ENCODE assay signal across 15 cellular contexts in the genomic region with DNA sequence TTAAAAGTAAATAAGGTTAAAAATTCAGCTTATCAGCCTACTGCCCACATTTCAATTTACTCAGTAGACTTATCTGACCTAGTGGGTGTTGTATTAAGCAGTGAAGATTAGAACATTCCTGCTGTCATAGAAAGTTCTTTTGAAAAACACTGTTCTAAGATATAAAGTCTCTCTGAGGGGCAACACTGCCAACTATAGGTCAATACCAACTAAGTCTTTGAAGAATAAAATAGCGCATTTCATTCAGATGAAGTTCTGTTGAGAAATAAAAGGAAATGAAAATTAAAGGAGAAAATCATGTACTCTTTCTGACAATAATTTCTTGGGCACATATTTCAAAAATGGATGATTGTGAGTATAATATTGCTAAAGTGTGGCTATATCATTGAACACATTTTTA.
DNase-seq lines count a peak whose midpoint lies in the region; ATAC-seq and TF ChIP-seq lines count a peak whose summit lies in the region.
"Had no signal": no experiment of that assay in that cellular context is flagged by ENCODE, and none has a peak within 500 bp of the region (broad histone marks: within the 10 kb centered on the region; RNA-seq: fewer than 3 reads in every experiment).

No MANE protein-coding gene starts in this region.

- H3K9me2 ChIP-seq in GM23338 (ENCODE audit: insufficient read depth) (no peaks in the 10 kb centered on the region), OCI-LY7 (ENCODE audit: insufficient read depth, low read length) (no peaks in the 10 kb centered on the region)

- CTCF ChIA-PET in OCI-LY7 (lab: Charles Lee; ENCODE audit: unreplicated experiment), result no interaction called here

- H3K79me2 ChIP-seq in GM23338 (replicated peaks; ENCODE audit: insufficient read depth) (no peaks in the 10 kb centered on the region), OCI-LY7 (ENCODE audit: insufficient read depth, low read depth, low read length) (no peaks in the 10 kb centered on the region), neural progenitor cell (ENCODE audit: low read depth) (no peaks in the 10 kb centered on the region)

- no peak overlapping the region for H2AFZ ChIP-seq in GM23338
- H2AFZ ChIP-seq in OCI-LY7 (ENCODE audit: low read length), result no peak overlapping the region
- no peak overlapping the region for H2AFZ ChIP-seq in neural progenitor cell (replicated peaks)

- H3K36me3 ChIP-seq in GM23338 (ENCODE audit: insufficient read depth), result no peaks in the 10 kb centered on the region
- no peaks in the 10 kb centered on the region for H3K36me3 ChIP-seq in OCI-LY7 (ENCODE audit: insufficient read depth, low read length)
- no peaks in the 10 kb centered on the region for H3K36me3 ChIP-seq in endodermal cell (ENCODE audit: control insufficient read depth, insufficient read depth, low read length)
- no peaks in the 10 kb centered on the region for H3K36me3 ChIP-seq in neural progenitor cell
- no peaks in the 10 kb centered on the region for H3K36me3 ChIP-seq in spleen
- H3K36me3 ChIP-seq: BE2C, HAP-1 had no signal

- H3K9me3 ChIP-seq in OCI-LY7 (ENCODE audit: low read length) (no peaks in the 10 kb centered on the region), endodermal cell (ENCODE audit: control insufficient read depth, low read length) (no peaks in the 10 kb centered on the region), neural progenitor cell (ENCODE audit: low read depth) (no peaks in the 10 kb centered on the region), spleen (peaks cover 0 to 5% (median 0%) of the 10 kb centered on the region in 8 donors)
- H3K9me3 ChIP-seq: BE2C, HAP-1 had no signal

- no peaks in the 10 kb centered on the region for H3K27me3 ChIP-seq in GM23338 (ENCODE audit: insufficient read depth)
- no peaks in the 10 kb centered on the region for H3K27me3 ChIP-seq in endodermal cell (ENCODE audit: control insufficient read depth, insufficient read depth, low read length, poor library complexity, severe bottlenecking)
- no peaks in the 10 kb centered on the region for H3K27me3 ChIP-seq in neural progenitor cell
- H3K27me3 ChIP-seq in spleen (replicated peaks in 1 of 7), result no peaks in the 10 kb centered on the region
- H3K27me3 ChIP-seq: BE2C had no signal

- 79 to 83% methylated on average over 1 of the region's 1 CpG for WGBS in endodermal cell (ENCODE audit: insufficient coverage in 1 of 2, insufficient read length in 1 of 2), 2 experiments
- 81 to 93% (median 85%) methylated on average over 1 of the region's 1 CpG for WGBS in spleen, 5 donors

- DNase-seq in GM23338 (ENCODE audit: low spot score), result peak; percentile 41
- DNase-seq in OCI-LY7 (ENCODE audit: low spot score), result no peak
- DNase-seq in endodermal cell, result no peak
- DNase-seq in neural progenitor cell (ENCODE audit: low spot score), result peak; percentile 6
- no peak for DNase-seq in stimulated activated CD4-positive, alpha-beta T cell treated with anti-CD3 and anti-CD28 coated beads, Interleukin-2, amount 100 ng/mL, for 48 hours
- no peak for DNase-seq in spleen
- DNase-seq in T-helper 2 cell treated with Interferon-gamma antibody and Interleukin-4, amounts not matched to agents 5 μg/mL and 100 μg/mL, for 36 hours (ENCODE audit: low spot score), result no peak
- DNase-seq: BE2C; CD8-positive, alpha-beta T cell; Karpas-422; NCI-H1417; NCI-H1930; NCI-H2171; NCI-H82 had no signal

- intact Hi-C loops in OCI-LY7 (cut with micrococcal nuclease; ENCODE audit: unreplicated experiment) (no loop called here), spleen (cut with DNase I; ENCODE audit: low total_unique reads) (no loop called here)

- no TSS peak for BruUV-seq in OCI-LY7 (replicated peaks; lab: Mats Ljungman, UMichigan)

- H3K4me1 Mint-ChIP-seq in GM23338 (no peaks in the 10 kb centered on the region), endodermal cell (peaks cover 23% of the 10 kb centered on the region), neural progenitor cell (no peaks in the 10 kb centered on the region)
- H3K4me1 Mint-ChIP-seq in T-helper 2 cell treated with Interferon-gamma antibody and Interleukin-4, amounts not matched to agents 5 μg/mL and 100 μg/mL, for 36 hours (ENCODE audit: low read depth), result no peaks in the 10 kb centered on the region

- H3K27ac Mint-ChIP-seq in GM23338, result no peak overlapping the region
- H3K27ac Mint-ChIP-seq in endodermal cell, result no peak overlapping the region
- H3K27ac Mint-ChIP-seq in neural progenitor cell, result no peak overlapping the region
- H3K27ac Mint-ChIP-seq in T-helper 2 cell treated with Interferon-gamma antibody and Interleukin-4, amounts not matched to agents 5 μg/mL and 100 μg/mL, for 36 hours, result no peak overlapping the region
- H3K27ac Mint-ChIP-seq: CD8-positive, alpha-beta T cell had no signal

- H3K27me3 Mint-ChIP-seq in GM23338 (ENCODE audit: insufficient read depth, low read depth, poor library complexity), result no peaks in the 10 kb centered on the region
- no peaks in the 10 kb centered on the region for H3K27me3 Mint-ChIP-seq in endodermal cell (ENCODE audit: insufficient read depth)
- no peaks in the 10 kb centered on the region for H3K27me3 Mint-ChIP-seq in neural progenitor cell (ENCODE audit: insufficient read depth, low read depth)
- no peaks in the 10 kb centered on the region for H3K27me3 Mint-ChIP-seq in T-helper 2 cell treated with Interferon-gamma antibody and Interleukin-4, amounts not matched to agents 5 μg/mL and 100 μg/mL, for 36 hours (ENCODE audit: low read depth)

- H3K9ac ChIP-seq in endodermal cell (ENCODE audit: extremely low read depth, low read length, poor library complexity, severe bottlenecking), result no peak overlapping the region
- H3K9ac ChIP-seq in neural progenitor cell, result no peak overlapping the region

- no peak overlapping the region for H3K4me2 ChIP-seq in GM23338
- H3K4me2 ChIP-seq in OCI-LY7 (ENCODE audit: low read length), result no peak overlapping the region
- no peak overlapping the region for H3K4me2 ChIP-seq in neural progenitor cell

- H4K20me1 ChIP-seq in GM23338 (replicated peaks; ENCODE audit: insufficient read depth), result no peaks in the 10 kb centered on the region
- no peaks in the 10 kb centered on the region for H4K20me1 ChIP-seq in OCI-LY7 (ENCODE audit: insufficient read depth, low read length)
- H4K20me1 ChIP-seq in neural progenitor cell (ENCODE audit: low read depth), result no peaks in the 10 kb centered on the region

- no peaks in the 10 kb centered on the region for H3F3A ChIP-seq in GM23338 (replicated peaks; ENCODE audit: low read depth)
- no peaks in the 10 kb centered on the region for H3F3A ChIP-seq in neural progenitor cell (ENCODE audit: low read depth)

- H3K27ac ChIP-seq in GM23338 (ENCODE audit: low read depth) (no peak overlapping the region), OCI-LY7 (ENCODE audit: low read depth, low read length, poor library complexity, severe bottlenecking) (no peak overlapping the region), endodermal cell (ENCODE audit: low read depth, low read length) (no peak overlapping the region), neural progenitor cell (no peak overlapping the region), spleen (no peak overlapping the region)

- H3K9me3 Mint-ChIP-seq in GM23338, result no peaks in the 10 kb centered on the region
- H3K9me3 Mint-ChIP-seq in endodermal cell, result no peaks in the 10 kb centered on the region
- no peaks in the 10 kb centered on the region for H3K9me3 Mint-ChIP-seq in neural progenitor cell
- H3K9me3 Mint-ChIP-seq in T-helper 2 cell treated with Interferon-gamma antibody and Interleukin-4, amounts not matched to agents 5 μg/mL and 100 μg/mL, for 36 hours, result peaks cover 15% of the 10 kb centered on the region

- H3K4me1 ChIP-seq in GM23338 (ENCODE audit: insufficient read depth), result no peaks in the 10 kb centered on the region; the same call in 1 of the 2 replicates
- H3K4me1 ChIP-seq in OCI-LY7 (ENCODE audit: insufficient read depth, low read length, poor library complexity, severe bottlenecking), result no peaks in the 10 kb centered on the region
- no peaks in the 10 kb centered on the region for H3K4me1 ChIP-seq in endodermal cell (ENCODE audit: control insufficient read depth, insufficient read depth, low read length)
- no peaks in the 10 kb centered on the region for H3K4me1 ChIP-seq in neural progenitor cell
- no peaks in the 10 kb centered on the region for H3K4me1 ChIP-seq in spleen
- H3K4me1 ChIP-seq: BE2C, HAP-1 had no signal

- no peak overlapping the region for H3K4me3 Mint-ChIP-seq in GM23338
- H3K4me3 Mint-ChIP-seq in endodermal cell, result no peak overlapping the region
- H3K4me3 Mint-ChIP-seq in neural progenitor cell, result no peak overlapping the region
- no peak overlapping the region for H3K4me3 Mint-ChIP-seq in T-helper 2 cell treated with Interferon-gamma antibody and Interleukin-4, amounts not matched to agents 5 μg/mL and 100 μg/mL, for 36 hours
- H3K4me3 Mint-ChIP-seq: CD8-positive, alpha-beta T cell had no signal

- H3K4me3 ChIP-seq in GM23338 (no peak overlapping the region), OCI-LY7 (ENCODE audit: low read depth, low read length, poor library complexity, severe bottlenecking) (no peak overlapping the region), endodermal cell (ENCODE audit: low read length) (no peak overlapping the region), neural progenitor cell (no peak overlapping the region), spleen (no peak overlapping the region)
- H3K4me3 ChIP-seq: HAP-1 had no signal

- H3K36me3 Mint-ChIP-seq in GM23338 (ENCODE audit: low read depth), result no peaks in the 10 kb centered on the region
- H3K36me3 Mint-ChIP-seq in endodermal cell (ENCODE audit: low read depth), result no peaks in the 10 kb centered on the region
- no peaks in the 10 kb centered on the region for H3K36me3 Mint-ChIP-seq in neural progenitor cell
- H3K36me3 Mint-ChIP-seq in T-helper 2 cell treated with Interferon-gamma antibody and Interleukin-4, amounts not matched to agents 5 μg/mL and 100 μg/mL, for 36 hours (ENCODE audit: low read depth), result no peaks in the 10 kb centered on the region
- H3K36me3 Mint-ChIP-seq: CD8-positive, alpha-beta T cell had no signal

- POLR2A ChIA-PET in OCI-LY7 (lab: Charles Lee), result interaction anchor here (1.7 kb wide), 1 partner anchor 11 kb away, joined by 3 read pairs; no protein-coding TSS in a partner anchor

- no peak for TF ChIP-seq POLR2A in spleen (IDR thresholded peaks at IDR 0.05)

- no peak for ATAC-seq in GM23338
- ATAC-seq: CD8-positive, alpha-beta T cell had no signal

- peak in 1 of 2 experiments; percentile 70; a peak in 3 of 4 replicates for TF ChIP-seq CTCF in GM23338 (conservative IDR thresholded peaks at IDR 0.05; ENCODE audit: low read depth in 2 of 2)
- TF ChIP-seq CTCF in OCI-LY7 (conservative IDR thresholded peaks at IDR 0.05; ENCODE audit: low read length), result peak; percentile 46
- peak; percentile 73 for TF ChIP-seq CTCF in endodermal cell (conservative IDR thresholded peaks at IDR 0.05)
- peak; percentile 46 for TF ChIP-seq CTCF in neural progenitor cell (IDR thresholded peaks at IDR 0.05)
- TF ChIP-seq CTCF in spleen (IDR thresholded peaks at IDR 0.05 in 8 of 11, conservative IDR thresholded peaks at IDR 0.05 in 3 of 11), result no peak

TF ChIP-seq in GM23338, 12 proteins besides CTCF, POLR2A, EP300 and RAD21:
- TF ChIP-seq NANOG (IDR thresholded peaks at IDR 0.05; ENCODE audit: borderline replicate concordance) (no peak), JUNB (IDR thresholded peaks at IDR 0.05; ENCODE audit: unreplicated experiment) (no peak)

Comparison
In these comparisons a context has a peak if more than half of its experiments do, and no peak if none do; other contexts are left out.
1. DNase-seq: peak in GM23338 (single experiment) and neural progenitor cell (single experiment); none in OCI-LY7 (single experiment), endodermal cell (single experiment), stimulated activated CD4-positive, alpha-beta T cell treated with anti-CD3 and anti-CD28 coated beads, Interleukin-2, amount 100 ng/mL, for 48 hours (0 of 2), spleen (single experiment) and T-helper 2 cell treated with Interferon-gamma antibody and Interleukin-4, amounts not matched to agents 5 μg/mL and 100 μg/mL, for 36 hours (single experiment).
2. CTCF ChIP-seq: peak in OCI-LY7 (single experiment), endodermal cell (single experiment) and neural progenitor cell (single experiment); none in spleen (0 of 11).